ENCODE assay signal across 14 cellular contexts in genomic region chr1:5312870-5313269, GRCh38.
"Had no signal": no experiment of that assay in that cellular context is flagged by ENCODE, and none has a peak within 500 bp of the region (broad histone marks: within the 10 kb centered on the region; RNA-seq: fewer than 3 reads in every experiment).

No MANE protein-coding gene starts in this region.

- H3K9me3 ChIP-seq: gastrocnemius medialis, tibial nerve, vagina had no signal

- DNase-seq: activated CD4-positive, alpha-beta T cell treated with anti-CD3 and anti-CD28 coated beads, Interleukin-2, amount 50 U/mL, for 48 hours; activated gamma-delta T cell treated with Interleukin-2 at 50 U/mL for 16 hours; effector CD4-positive, alpha-beta T cell; gastrocnemius medialis; kidney glomerular epithelial cell; stimulated activated CD4-positive, alpha-beta T cell treated with anti-CD3 and anti-CD28 coated beads, Interleukin-1b, Interleukin-23, amount 100 ng/mL, for 48 hours; stimulated activated naive CD4-positive, alpha-beta T cell treated with Interleukin-2 at 50 U/mL for 16 hours; substantia nigra had no signal

- H3K27me3 Mint-ChIP-seq: activated naive CD8-positive, alpha-beta T cell had no signal

- H3K36me3 ChIP-seq: gastrocnemius medialis, tibial nerve, vagina had no signal

- H3K27ac Mint-ChIP-seq: activated naive CD8-positive, alpha-beta T cell; activated T-helper 1 cell treated with anti-CD3 and anti-CD28 coated beads, Interleukin-12 subunit alpha, Interleukin-12 subunit beta, Interleukin-2, Interleukin-4 antibody, amounts not matched to agents 30 ng/mL and 10 ng/mL and 1 ng/mL, durations not matched to agents 14 hours and 24 hours and 36 hours; T-helper 2 cell treated with Interferon-gamma antibody and Interleukin-4, amounts not matched to agents 5 μg/mL and 100 μg/mL, for 36 hours had no signal

- H3K4me1 ChIP-seq: gastrocnemius medialis, tibial nerve, vagina had no signal

- H3K4me3 Mint-ChIP-seq: activated naive CD8-positive, alpha-beta T cell; activated T-helper 1 cell treated with anti-CD3 and anti-CD28 coated beads, Interleukin-12 subunit alpha, Interleukin-12 subunit beta, Interleukin-2, Interleukin-4 antibody, amounts not matched to agents 30 ng/mL and 10 ng/mL and 1 ng/mL, durations not matched to agents 14 hours and 24 hours and 36 hours; T-helper 2 cell treated with Interferon-gamma antibody and Interleukin-4, amounts not matched to agents 5 μg/mL and 100 μg/mL, for 36 hours had no signal

- H3K9me3 Mint-ChIP-seq: activated T-helper 1 cell treated with anti-CD3 and anti-CD28 coated beads, Interleukin-12 subunit alpha, Interleukin-12 subunit beta, Interleukin-2, Interleukin-4 antibody, amounts not matched to agents 30 ng/mL and 10 ng/mL and 1 ng/mL, durations not matched to agents 14 hours and 24 hours and 36 hours; T-helper 2 cell treated with Interferon-gamma antibody and Interleukin-4, amounts not matched to agents 5 μg/mL and 100 μg/mL, for 36 hours had no signal

- H3K4me3 ChIP-seq: gastrocnemius medialis, tibial nerve, vagina had no signal

- ATAC-seq: esophagus mucosa, gastrocnemius medialis had no signal

- H3K27me3 ChIP-seq: gastrocnemius medialis, tibial nerve, vagina had no signal

- H3K27ac ChIP-seq: gastrocnemius medialis, tibial nerve, vagina had no signal

- H3K36me3 Mint-ChIP-seq: activated naive CD8-positive, alpha-beta T cell had no signal
